Comparison of ENCODE assay signal across 1 cellular context in genomic region chr1:1674806-1675205, GRCh38. TPM values are rescaled to one million over a fixed set of nuclear protein-coding genes. Genes with fewer than 3 reads are reported as not detected.
"Had no signal": no experiment of that assay in that cellular context is flagged by ENCODE, and none has a peak within 500 bp of the region (broad histone marks: within the 10 kb centered on the region; RNA-seq: fewer than 3 reads in every experiment).

No MANE protein-coding gene starts in this region.

RNA-seq across cellular contexts. Expression of gene MMP23B, which starts 42.8 kb away (rescaled TPM):
- total RNA-seq: SK-MEL-5 had no signal
